ENCODE assay signal across 35 cellular contexts in genomic region chr17:80881321-80881720, GRCh38.
DNase-seq lines count a peak whose midpoint lies in the region; ATAC-seq, FAIRE-seq and TF ChIP-seq lines count a peak whose summit lies in the region.
"Had no signal": no experiment of that assay in that cellular context is flagged by ENCODE, and none has a peak within 500 bp of the region (broad histone marks: within the 10 kb centered on the region; RNA-seq: fewer than 3 reads in every experiment).

No MANE protein-coding gene starts in this region.

- no peak for FAIRE-seq in kidney (lab: Jason Lieb, UNC)
- FAIRE-seq: endometrium, GM12878, GM19239 had no signal

- H4K20me1 ChIP-seq in PC-9 (ENCODE audit: insufficient read depth): no peaks in the 10 kb centered on the region

- H3F3A ChIP-seq in PC-9 (ENCODE audit: insufficient read depth, low read depth): no peaks in the 10 kb centered on the region

- no peak for TF ChIP-seq EP300 in sigmoid colon (IDR thresholded peaks at IDR 0.05)

- no peak overlapping the region for H2AFZ ChIP-seq in PC-9

- 91 to 94% methylated on average over 13 of the region's 13 CpGs for WGBS in sigmoid colon, 2 donors

- CTCF ChIA-PET in PC-9 (lab: Charles Lee): no interaction called here

- TF ChIP-seq CTCF in PC-9 (conservative IDR thresholded peaks at IDR 0.05) (no peak), kidney (IDR thresholded peaks at IDR 0.05; ENCODE audit: borderline replicate concordance, extremely low read depth, insufficient read depth) (no peak), sigmoid colon (IDR thresholded peaks at IDR 0.05) (no peak)

- H3K4me3 ChIP-seq in PC-9: no peak overlapping the region
- no peak overlapping the region for H3K4me3 ChIP-seq in kidney (ENCODE audit: low read length in 2 of 2)
- no peak overlapping the region for H3K4me3 ChIP-seq in sigmoid colon
- H3K4me3 ChIP-seq: adrenal gland, body of pancreas, dorsolateral prefrontal cortex, esophagus squamous epithelium, GM12878, heart left ventricle, Peyer's patch, smooth muscle cell, thoracic aorta had no signal

- BruUV-seq in PC-9 (replicated peaks; lab: Mats Ljungman, UMichigan): TSS peak; percentile 29

- no peak overlapping the region for H3K4me2 ChIP-seq in PC-9
- H3K4me2 ChIP-seq: smooth muscle cell had no signal

- H3K27ac ChIP-seq in PC-9: no peak overlapping the region
- H3K27ac ChIP-seq in kidney (ENCODE audit: low read depth in 2 of 2, low read length in 2 of 2): no peak overlapping the region
- H3K27ac ChIP-seq in sigmoid colon: no peak overlapping the region
- H3K27ac ChIP-seq: adrenal gland, body of pancreas, dorsolateral prefrontal cortex, esophagus squamous epithelium, foreskin keratinocyte, heart left ventricle, HL-60, Peyer's patch, thoracic aorta had no signal

- no peaks in the 10 kb centered on the region for H3K9me3 ChIP-seq in PC-9 (ENCODE audit: insufficient read depth, low read depth)
- H3K9me3 ChIP-seq in kidney (ENCODE audit: control insufficient read depth in 1 of 2, low read length in 2 of 2): no peaks in the 10 kb centered on the region
- H3K9me3 ChIP-seq in sigmoid colon: no peaks in the 10 kb centered on the region
- H3K9me3 ChIP-seq: adrenal gland, body of pancreas, esophagus squamous epithelium, heart left ventricle, Peyer's patch, thoracic aorta had no signal

- intact Hi-C loops in PC-9 (cut with micrococcal nuclease; ENCODE audit: unreplicated experiment): no loop called here
- intact Hi-C loops in kidney (cut with DNase I): no loop called here
- intact Hi-C loops in sigmoid colon (cut with DNase I): no loop called here

- POLR2A ChIA-PET in PC-9 (lab: Charles Lee; ENCODE audit: unreplicated experiment): no interaction called here

- TF ChIP-seq POLR2A in sigmoid colon (IDR thresholded peaks at IDR 0.05): no peak

- no peak for ATAC-seq in HG03175 (IDR thresholded peaks at IDR 0.05; ENCODE audit: unreplicated experiment)
- ATAC-seq: activated T-cell treated with anti-CD3 and anti-CD28 coated beads, Interleukin-2, amount 50 U/mL, for 72 hours; body of pancreas; foreskin keratinocyte; GM12878; heart left ventricle; stimulated activated naive CD8-positive, alpha-beta T cell treated with anti-CD3 and anti-CD28 coated beads, Interleukin-15, amount 100 ng/mL, for 72 hours had no signal

- no peaks in the 10 kb centered on the region for H3K4me1 ChIP-seq in PC-9 (replicated peaks; ENCODE audit: insufficient read depth)
- H3K4me1 ChIP-seq in kidney (ENCODE audit: control insufficient read depth in 1 of 2, insufficient read depth in 1 of 2, low read depth in 1 of 2, low read length in 2 of 2): no peaks in the 10 kb centered on the region
- no peaks in the 10 kb centered on the region for H3K4me1 ChIP-seq in sigmoid colon
- H3K4me1 ChIP-seq: adrenal gland, body of pancreas, esophagus squamous epithelium, foreskin keratinocyte had no signal

- H3K36me3 ChIP-seq in PC-9 (ENCODE audit: low read depth) (no peaks in the 10 kb centered on the region), kidney (ENCODE audit: control insufficient read depth in 1 of 2, insufficient read depth in 2 of 2, low read length in 2 of 2) (peaks cover 8 to 22% of the 10 kb centered on the region in 2 donors), sigmoid colon (peaks cover 0 to 61% (median 22%) of the 10 kb centered on the region in 4 donors)

- peak; percentile 49 for DNase-seq in activated effector memory CD4-positive, alpha-beta T cell treated with anti-CD3 and anti-CD28 coated beads, Interleukin-2, amount 50 U/mL, for 16 hours
- DNase-seq in activated effector memory CD4-positive, alpha-beta T cell treated with Interleukin-2 at 50 U/mL for 16 hours: no peak
- no peak for DNase-seq in PC-9
- peak; percentile 24 for DNase-seq in kidney
- peak; percentile 35 for DNase-seq in sigmoid colon
- DNase-seq in T-helper 2 cell: no peak
- DNase-seq in stimulated activated CD4-positive, alpha-beta T cell treated with anti-CD3 and anti-CD28 coated beads, Interleukin-2, amount 100 ng/mL, for 24 hours: no peak
- DNase-seq: activated B cell treated with CpG ODN at 0.5 μM for 24 hours; activated naive CD4-positive, alpha-beta T cell treated with anti-CD3 and anti-CD28 coated beads, Interleukin-2, amount 10 ng/mL, durations not matched to agents 7 days and 5 days; activated T-cell treated with anti-CD3 and anti-CD28 coated beads, Interleukin-2, amount 50 U/mL, for 72 hours; adrenal gland; body of pancreas; DMS153; esophagus squamous epithelium; foreskin keratinocyte; heart left ventricle; mammary epithelial cell; MM.1S; NCI-H1436; NCI-H2081 treated with DMSO at 0.1 percent for 48 hours; NCI-H2227 treated with DMSO at 0.1 percent for 48 hours; NCI-H526; NK-92 treated with Interleukin-12 subunit alpha and Interleukin-12 subunit beta, amount 100 ng/mL, for 24 hours; Peyer's patch; stimulated activated CD4-positive, alpha-beta T cell treated with anti-CD3 and anti-CD28 coated beads, Interleukin-1b, Interleukin-23, amount 100 ng/mL, for 48 hours; stimulated activated naive CD8-positive, alpha-beta T cell treated with anti-CD3 and anti-CD28 coated beads, Interleukin-15, amount 100 ng/mL, for 72 hours; T-helper 1 cell had no signal

- no peak overlapping the region for H3K9ac ChIP-seq in kidney (ENCODE audit: low read length in 2 of 2)

- H3K79me2 ChIP-seq in PC-9 (ENCODE audit: low read depth): no peaks in the 10 kb centered on the region

- H3K9me2 ChIP-seq in PC-9 (ENCODE audit: insufficient read depth): no peaks in the 10 kb centered on the region

- H3K27me3 ChIP-seq in PC-9 (ENCODE audit: insufficient read depth, low read depth) (no peaks in the 10 kb centered on the region), sigmoid colon (no peaks in the 10 kb centered on the region)
- H3K27me3 ChIP-seq: adrenal gland, body of pancreas, dorsolateral prefrontal cortex, esophagus squamous epithelium, foreskin keratinocyte, heart left ventricle, Peyer's patch had no signal

Comparison
In these comparisons a context has a peak if more than half of its experiments do, and no peak if none do; other contexts are left out.
1. DNase-seq: peak in activated effector memory CD4-positive, alpha-beta T cell treated with anti-CD3 and anti-CD28 coated beads, Interleukin-2, amount 50 U/mL, for 16 hours (single experiment), kidney (single experiment) and sigmoid colon (single experiment); none in activated effector memory CD4-positive, alpha-beta T cell treated with Interleukin-2 at 50 U/mL for 16 hours (single experiment), PC-9 (0 of 2), T-helper 2 cell (0 of 5) and stimulated activated CD4-positive, alpha-beta T cell treated with anti-CD3 and anti-CD28 coated beads, Interleukin-2, amount 100 ng/mL, for 24 hours (0 of 2).